14 cellular contexts compared by ENCODE assay signal in the genomic region with DNA sequence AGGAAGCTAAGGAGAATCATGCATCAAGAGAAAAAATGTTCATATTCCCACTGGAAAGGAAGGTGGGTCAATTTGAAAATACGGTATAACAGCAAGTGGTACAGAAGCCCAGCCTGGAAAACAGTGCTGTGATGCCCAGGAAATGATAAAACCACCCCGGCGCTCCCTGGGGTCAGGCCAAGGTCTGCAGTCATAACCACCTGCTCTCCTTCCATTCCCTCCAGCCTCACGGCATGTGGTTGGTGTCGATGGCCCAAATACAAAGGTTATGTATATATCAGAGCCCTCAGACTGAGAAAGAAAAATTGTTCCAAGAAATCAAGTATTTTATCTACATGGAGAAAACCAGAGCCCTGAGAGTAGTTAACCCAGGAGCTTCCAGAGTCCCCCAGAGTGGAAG.
DNase-seq lines count a peak whose midpoint lies in the region; ATAC-seq and TF ChIP-seq lines count a peak whose summit lies in the region.
"Had no signal": no experiment of that assay in that cellular context is flagged by ENCODE, and none has a peak within 500 bp of the region (broad histone marks: within the 10 kb centered on the region; RNA-seq: fewer than 3 reads in every experiment).

No MANE protein-coding gene starts in this region.

- no peaks in the 10 kb centered on the region for H3K36me3 ChIP-seq in trophoblast cell (ENCODE audit: control insufficient read depth in 1 of 2, insufficient read depth in 2 of 2, low read length in 2 of 2)
- H3K36me3 ChIP-seq: BLaER1 treated with 17β-estradiol and CSF1 and Interleukin-3, amounts not matched to agents 10 nM and 100 nM had no signal

- H3K23ac ChIP-seq in trophoblast cell (ENCODE audit: low read length): no peak overlapping the region

- POLR2A ChIA-PET in GM10248 (lab: Yijun Ruan, JAX): no interaction called here

- TF ChIP-seq CTCF in foreskin keratinocyte (conservative IDR thresholded peaks at IDR 0.05): no peak
- no peak for TF ChIP-seq CTCF in GM10248 (IDR thresholded peaks at IDR 0.05; ENCODE audit: control extremely low read depth, extremely low read depth, low read depth, missing control alignments)

- CTCF ChIA-PET in GM10248 (lab: Yijun Ruan, JAX): no interaction called here

- no peak overlapping the region for H2AK5ac ChIP-seq in trophoblast cell (ENCODE audit: low read length)

- H3K4me1 ChIP-seq in foreskin keratinocyte (peaks cover 10% of the 10 kb centered on the region), trophoblast cell (ENCODE audit: control insufficient read depth in 1 of 2, insufficient read depth in 2 of 2, low read length in 2 of 2) (peaks cover 0 to 2% of the 10 kb centered on the region in 2 experiments)
- H3K4me1 ChIP-seq: BLaER1 treated with 17β-estradiol and CSF1 and Interleukin-3, amounts not matched to agents 10 nM and 100 nM had no signal

- in situ Hi-C loops in ACHN (cut with HindIII; ENCODE audit: low pct_ligation_motif_present, low pct_unique_long_range_greater_than_20kb, low sequenced_read_pairs): no loop called here

- H3K9ac ChIP-seq in trophoblast cell (ENCODE audit: low read length): no peak overlapping the region
- H3K9ac ChIP-seq: BLaER1 treated with 17β-estradiol and CSF1 and Interleukin-3, amounts not matched to agents 10 nM and 100 nM; GM23248 had no signal

- no peak overlapping the region for H4K8ac ChIP-seq in trophoblast cell (ENCODE audit: low read depth, low read length)

- no peak overlapping the region for H4K12ac ChIP-seq in trophoblast cell (ENCODE audit: low read depth, low read length)

- WGBS in trophoblast cell (ENCODE audit: extremely low coverage, insufficient coverage, insufficient read length): no CpG with 5 or more reads among the region's 5 CpGs

- H4K91ac ChIP-seq in trophoblast cell (ENCODE audit: low read depth, low read length): no peak overlapping the region

- DNase-seq in M059J (ENCODE audit: low read depth) (peak; percentile 47), cerebellar cortex (ENCODE audit: low spot score) (peak; percentile 79), foreskin keratinocyte (no peak), trophoblast cell (no peak), AG08395 (ENCODE audit: low spot score) (no peak), GM10248 (ENCODE audit: extremely low spot score) (no peak), 8988T (no peak), ACHN (no peak)
- DNase-seq: Calu3; CD4-positive, CD25-positive, alpha-beta regulatory T cell; DMS 273 treated with DMSO at 0.1 percent for 48 hours; GM23248; H7 had no signal

- peak overlapping the region; percentile 70 for H2BK12ac ChIP-seq in trophoblast cell (ENCODE audit: low read length)

- no peak overlapping the region for H3K4me2 ChIP-seq in trophoblast cell (ENCODE audit: low read length)
- H3K4me2 ChIP-seq: BLaER1 treated with 17β-estradiol and CSF1 and Interleukin-3, amounts not matched to agents 10 nM and 100 nM had no signal

- H3K18ac ChIP-seq in trophoblast cell (ENCODE audit: low read length): no peak overlapping the region

- H2BK5ac ChIP-seq in trophoblast cell (ENCODE audit: low read depth, low read length, poor library complexity): no peak overlapping the region

- no peak overlapping the region for H2BK120ac ChIP-seq in trophoblast cell (ENCODE audit: insufficient read depth, low read length, poor library complexity)

- H3K9me3 ChIP-seq in trophoblast cell (ENCODE audit: insufficient read depth, low read depth, low read length): no peaks in the 10 kb centered on the region

- H3K27ac ChIP-seq in foreskin keratinocyte (peak overlapping the region; percentile 57), trophoblast cell (ENCODE audit: low read depth, low read length) (no peak overlapping the region)
- H3K27ac ChIP-seq: BLaER1 treated with 17β-estradiol and CSF1 and Interleukin-3, amounts not matched to agents 10 nM and 100 nM had no signal

- no peak overlapping the region for H2AFZ ChIP-seq in trophoblast cell (ENCODE audit: insufficient read depth, low read length, poor library complexity)
- H2AFZ ChIP-seq: GM23248 had no signal

- no peak overlapping the region for H3K4me3 ChIP-seq in trophoblast cell (ENCODE audit: low read depth, low read length)
- H3K4me3 ChIP-seq: BLaER1 treated with 17β-estradiol and CSF1 and Interleukin-3, amounts not matched to agents 10 nM and 100 nM; GM23248 had no signal

- no peak for ATAC-seq in foreskin keratinocyte

- H3K27me3 ChIP-seq in foreskin keratinocyte: no peaks in the 10 kb centered on the region
- no peaks in the 10 kb centered on the region for H3K27me3 ChIP-seq in trophoblast cell (ENCODE audit: insufficient read depth, low read length)
- H3K27me3 ChIP-seq: BLaER1 treated with 17β-estradiol and CSF1 and Interleukin-3, amounts not matched to agents 10 nM and 100 nM had no signal

- no peak overlapping the region for H3K4ac ChIP-seq in trophoblast cell (ENCODE audit: low read depth, low read length)

- no peaks in the 10 kb centered on the region for H3K79me1 ChIP-seq in trophoblast cell (ENCODE audit: low read length)

- H3K14ac ChIP-seq in trophoblast cell (ENCODE audit: low read length): no peak overlapping the region

- no peaks in the 10 kb centered on the region for H3K79me2 ChIP-seq in trophoblast cell (ENCODE audit: control insufficient read depth, insufficient read depth, low read length, poor library complexity)

Comparison
In these comparisons a context has a peak if more than half of its experiments do, and no peak if none do; other contexts are left out.
1. DNase-seq: peak in M059J (single experiment) and cerebellar cortex (single experiment); none in foreskin keratinocyte (0 of 2), trophoblast cell (0 of 2), AG08395 (single experiment), GM10248 (single experiment), 8988T (single experiment) and ACHN (single experiment).